18 cellular contexts compared by ENCODE assay signal in the genomic region with DNA sequence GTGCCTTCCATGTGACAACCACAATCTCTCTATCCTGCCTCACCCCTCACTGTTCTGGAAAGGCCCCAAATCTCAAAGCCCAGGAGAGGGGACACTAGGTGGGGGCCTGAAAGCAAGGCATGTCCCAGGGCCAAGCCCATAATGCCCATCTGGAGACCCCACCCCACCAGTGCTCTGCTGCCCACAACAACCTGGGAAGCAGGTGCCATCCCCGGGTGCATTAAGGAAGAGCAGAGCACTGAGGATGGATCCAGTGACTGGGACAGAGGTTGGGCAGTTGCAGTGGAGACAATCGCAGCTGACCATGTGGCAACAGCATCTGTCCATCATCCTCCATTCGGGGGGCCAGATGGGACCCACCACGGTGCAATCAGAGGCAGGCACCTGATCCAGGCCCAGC.
DNase-seq lines count a peak whose midpoint lies in the region; FAIRE-seq and TF ChIP-seq lines count a peak whose summit lies in the region.
"Had no signal": no experiment of that assay in that cellular context is flagged by ENCODE, and none has a peak within 500 bp of the region (broad histone marks: within the 10 kb centered on the region; RNA-seq: fewer than 3 reads in every experiment).

No MANE protein-coding gene starts in this region.

- H3K4me2 ChIP-seq in neuronal stem cell (ENCODE audit: insufficient read depth, low read length, poor library complexity, severe bottlenecking) = no peak overlapping the region

- H3K27me3 Mint-ChIP-seq in endodermal cell (ENCODE audit: insufficient read depth) = peaks cover 14% of the 10 kb centered on the region

- peaks cover 11% of the 10 kb centered on the region for H3K4me1 ChIP-seq in endodermal cell (ENCODE audit: control insufficient read depth, insufficient read depth, low read length)
- peaks cover 26 to 36% of the 10 kb centered on the region in 2 donors for H3K4me1 ChIP-seq in neuronal stem cell (ENCODE audit: control insufficient read depth in 2 of 2, insufficient read depth in 1 of 2, low read depth in 1 of 2, low read length in 2 of 2)

- H2AFZ ChIP-seq in neuronal stem cell (ENCODE audit: low read length) = no peak overlapping the region
- H2AFZ ChIP-seq: GM23248 had no signal

- no peak overlapping the region for H3K4me3 Mint-ChIP-seq in endodermal cell
- H3K4me3 Mint-ChIP-seq: CD14-positive monocyte; CD4-positive, alpha-beta memory T cell had no signal

- H3K36me3 ChIP-seq in endodermal cell (ENCODE audit: control insufficient read depth, insufficient read depth, low read length) (no peaks in the 10 kb centered on the region), neuronal stem cell (replicated peaks in 1 of 2; ENCODE audit: control insufficient read depth in 2 of 2, insufficient read depth in 2 of 2, low read length in 2 of 2) (no peaks in the 10 kb centered on the region)
- H3K36me3 ChIP-seq: BLaER1 had no signal

- H3K9me3 ChIP-seq in endodermal cell (ENCODE audit: control insufficient read depth, low read length) (peaks cover 4% of the 10 kb centered on the region), neuronal stem cell (replicated peaks in 1 of 2; ENCODE audit: control insufficient read depth in 2 of 2, insufficient read depth in 1 of 2, low read depth in 1 of 2, low read length in 2 of 2) (no peaks in the 10 kb centered on the region)

- H3K79me1 ChIP-seq in neuronal stem cell (ENCODE audit: low read depth, low read length) = no peaks in the 10 kb centered on the region

- no peak overlapping the region for H4K91ac ChIP-seq in neuronal stem cell (ENCODE audit: low read depth, low read length, poor library complexity)

- peak overlapping the region; percentile 12 for H2AK5ac ChIP-seq in neuronal stem cell (ENCODE audit: low read depth, low read length)

- no peak overlapping the region for H2BK15ac ChIP-seq in neuronal stem cell (ENCODE audit: low read length)

- H3K9ac ChIP-seq in endodermal cell (ENCODE audit: extremely low read depth, low read length, poor library complexity, severe bottlenecking) (no peak overlapping the region), neuronal stem cell (ENCODE audit: low read depth, low read length, poor library complexity) (no peak overlapping the region)
- H3K9ac ChIP-seq: BLaER1, GM23248 had no signal

- no peak for TF ChIP-seq CTCF in endodermal cell (conservative IDR thresholded peaks at IDR 0.05)

- no peaks in the 10 kb centered on the region for H3K36me3 Mint-ChIP-seq in endodermal cell (ENCODE audit: low read depth)
- H3K36me3 Mint-ChIP-seq: CD14-positive monocyte; CD4-positive, alpha-beta memory T cell had no signal

- H3K18ac ChIP-seq in neuronal stem cell (ENCODE audit: low read length) = peak overlapping the region; percentile 9

- no peak overlapping the region for H2BK120ac ChIP-seq in neuronal stem cell (ENCODE audit: low read depth, low read length)

- H3K27me3 ChIP-seq in endodermal cell (ENCODE audit: control insufficient read depth, insufficient read depth, low read length, poor library complexity, severe bottlenecking) (no peaks in the 10 kb centered on the region), neuronal stem cell (ENCODE audit: control insufficient read depth in 3 of 3, insufficient read depth in 3 of 3, low read depth in 1 of 3, low read length in 3 of 3) (no peaks in the 10 kb centered on the region)
- H3K27me3 ChIP-seq: BLaER1 had no signal

- no peak overlapping the region for H3K27ac ChIP-seq in endodermal cell (ENCODE audit: low read depth, low read length)
- no peak overlapping the region for H3K27ac ChIP-seq in neuronal stem cell (replicated peaks; ENCODE audit: low read length)
- H3K27ac ChIP-seq: BLaER1, GM23248, HL-60 had no signal

- H3K27ac Mint-ChIP-seq in endodermal cell = no peak overlapping the region
- H3K27ac Mint-ChIP-seq: CD4-positive, alpha-beta memory T cell had no signal

- no peak overlapping the region for H3K4ac ChIP-seq in neuronal stem cell (ENCODE audit: low read length)

- no peak overlapping the region for H4K8ac ChIP-seq in neuronal stem cell (ENCODE audit: low read depth, low read length)

- H3K4me3 ChIP-seq in endodermal cell (ENCODE audit: low read length) = no peak overlapping the region
- H3K4me3 ChIP-seq in neuronal stem cell (ENCODE audit: low read length in 2 of 2) = no peak overlapping the region
- H3K4me3 ChIP-seq: BLaER1, GM23248 had no signal

- H3K14ac ChIP-seq in neuronal stem cell (ENCODE audit: low read length) = no peak overlapping the region

- no peak overlapping the region for H2BK12ac ChIP-seq in neuronal stem cell (ENCODE audit: low read length)

- no peak for TF ChIP-seq POLR2A in GM12891 (IDR thresholded peaks at IDR 0.05; ENCODE audit: low read depth, low read length)

- WGBS in endodermal cell (ENCODE audit: insufficient coverage in 1 of 2, insufficient read length in 1 of 2), 2 experiments = 79 to 100% methylated on average over 2 to 4 of the region's 4 CpGs
- WGBS in neuronal stem cell (ENCODE audit: extremely low coverage in 2 of 2, insufficient read length in 2 of 2, insufficient replicate concordance in 1 of 2), 2 donors = no CpG with 5 or more reads among the region's 4 CpGs

- H3K4me1 Mint-ChIP-seq in endodermal cell = peaks cover 14% of the 10 kb centered on the region
- H3K4me1 Mint-ChIP-seq: CD14-positive monocyte; CD4-positive, alpha-beta memory T cell had no signal

- no peak overlapping the region for H3K23ac ChIP-seq in neuronal stem cell (ENCODE audit: low read depth, low read length, poor library complexity)

- no peak overlapping the region for H2BK5ac ChIP-seq in neuronal stem cell (ENCODE audit: low read length)

- DNase-seq in NCI-H82 (lab: John Stamatoyannopoulos, UW) (peak; percentile 25), NCI-H82 treated with DMSO at 0.1 percent for 48 hours (lab: John Stamatoyannopoulos, UW; ENCODE audit: unreplicated experiment) (no peak), endodermal cell (peak; percentile 38), neuronal stem cell (ENCODE audit: low spot score) (no peak), NCI-H526 treated with DMSO at 0.1 percent for 48 hours (lab: John Stamatoyannopoulos, UW) (no peak), GM12891 (ENCODE audit: insufficient read length, low spot score) (no peak)
- DNase-seq in stimulated activated CD4-positive, alpha-beta T cell treated with anti-CD3 and anti-CD28 coated beads, Interleukin-15, amount 100 ng/mL, for 24 hours = no peak
- DNase-seq: 8988T; CD4-positive, alpha-beta memory T cell; GM23248; HCEC 1CT had no signal

- H3K9me3 Mint-ChIP-seq in endodermal cell = peaks cover 7% of the 10 kb centered on the region

- no peak for FAIRE-seq in GM12891 (lab: Jason Lieb, UNC)
- FAIRE-seq: G401.6, GM12892, GM18507, H54 had no signal

TF ChIP-seq in GM12891, 5 proteins besides CTCF, POLR2A, EP300 and RAD21:
- TF ChIP-seq TAF1 (IDR thresholded peaks at IDR 0.05; ENCODE audit: low read depth, low read length) (no peak), POU2F2 (IDR thresholded peaks at IDR 0.05; ENCODE audit: low read depth, low read length) (no peak), PAX5 (IDR thresholded peaks at IDR 0.05; ENCODE audit: insufficient read depth, low read length, severe bottlenecking) (no peak), POLR2AphosphoS5 (IDR thresholded peaks at IDR 0.05; ENCODE audit: low read depth, low read length) (no peak), SPI1 (IDR thresholded peaks at IDR 0.05; ENCODE audit: low read depth, low read length) (no peak)

Comparison
In these comparisons a context has a peak if more than half of its experiments do, and no peak if none do; other contexts are left out.
1. DNase-seq: peak in NCI-H82 (single experiment) and endodermal cell (single experiment); none in NCI-H82 treated with DMSO at 0.1 percent for 48 hours (single experiment), neuronal stem cell (single experiment), NCI-H526 treated with DMSO at 0.1 percent for 48 hours (single experiment), GM12891 (single experiment) and stimulated activated CD4-positive, alpha-beta T cell treated with anti-CD3 and anti-CD28 coated beads, Interleukin-15, amount 100 ng/mL, for 24 hours (single experiment).